ENCODE assay signal across 1 cellular context in genomic region chr21:27077501-27077900, GRCh38.
TF ChIP-seq lines count a peak whose summit lies in the region.

No MANE protein-coding gene starts in this region.

TF ChIP-seq in HEK293, 187 proteins besides CTCF, POLR2A, EP300 and RAD21:
- TF ChIP-seq ZBTB21 (tag by site-specific recombination; IDR thresholded peaks at IDR 0.05): peak; percentile 39; the same call in 1 of the 2 replicates
- TF ChIP-seq ZBTB44 (tag by site-specific recombination; IDR thresholded peaks at IDR 0.05): no peak
- 0 out of 2 replicates have a peak, but pooled peaks have one; percentile 18 for TF ChIP-seq ZNF660 (tag by site-specific recombination; IDR thresholded peaks at IDR 0.05)
